Comparison of ENCODE assay signal across 8 cellular contexts in the genomic region with DNA sequence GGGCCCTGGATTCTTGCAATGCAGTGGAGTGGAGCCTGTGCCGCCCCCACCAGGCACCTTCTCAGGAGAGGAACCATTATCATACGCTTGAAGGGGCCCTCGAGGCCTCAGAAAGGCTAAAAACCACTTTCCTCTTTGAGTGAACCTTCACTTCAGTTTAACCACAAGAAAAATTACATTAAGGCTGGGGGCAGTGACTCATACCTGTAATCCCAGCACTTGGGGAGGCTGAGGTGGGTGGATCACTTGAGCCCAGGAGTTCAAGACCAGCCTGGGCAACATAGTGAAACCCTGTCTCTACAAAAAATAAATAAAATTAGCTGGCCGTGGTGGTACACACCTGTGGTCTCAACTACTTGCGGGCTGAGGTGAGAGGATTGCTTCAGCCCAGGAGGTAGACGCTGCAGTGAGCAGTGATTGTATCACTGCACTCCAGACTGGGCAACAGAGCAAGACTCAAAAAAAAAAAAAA.
DNase-seq lines count a peak whose midpoint lies in the region; ATAC-seq, FAIRE-seq and TF ChIP-seq lines count a peak whose summit lies in the region.
"Not testable (repeated sequence)": the region's sequence is repeated elsewhere in the genome, so short reads cannot be mapped to it uniquely, and the experiment has no call there.

No MANE protein-coding gene starts in this region.

- not testable (repeated sequence) for H3K9me3 ChIP-seq in DOHH2 (ENCODE audit: control insufficient read depth, insufficient read depth, low read length); Panc1 (ENCODE audit: control insufficient read depth, insufficient read depth, low read depth, low read length)

- peak overlapping the region; percentile 36 for H3K27ac Mint-ChIP-seq in activated CD8-positive, alpha-beta memory T cell treated with anti-CD3 and anti-CD28 coated beads, Interleukin-2, amount 10 ng/mL, durations not matched to agents 7 days and 5 days

- ATAC-seq in HG02870 (IDR thresholded peaks at IDR 0.05; ENCODE audit: unreplicated experiment), result peak; percentile 66
- not testable (repeated sequence) for ATAC-seq in Panc1
- peak; percentile 80 for ATAC-seq in activated CD8-positive, alpha-beta memory T cell treated with anti-CD3 and anti-CD28 coated beads, Interleukin-2, amount 10 ng/mL, durations not matched to agents 7 days and 5 days

- H3K36me3 ChIP-seq in DOHH2 (ENCODE audit: control insufficient read depth, low read length); Panc1 (ENCODE audit: control insufficient read depth, insufficient read depth, low read length): not testable (repeated sequence)

- H4K20me1 ChIP-seq in DOHH2 (ENCODE audit: control insufficient read depth, insufficient read depth, low read depth, low read length), result peaks cover 17% of the 10 kb centered on the region

- peaks cover 51% of the 10 kb centered on the region for H3K4me1 ChIP-seq in DOHH2 (ENCODE audit: control insufficient read depth, low read length)
- peaks cover 51% of the 10 kb centered on the region for H3K4me1 ChIP-seq in Panc1 (ENCODE audit: control insufficient read depth, insufficient read depth, low read length)

- TF ChIP-seq CTCF in DOHH2 (IDR thresholded peaks at IDR 0.05; ENCODE audit: low read depth, low read length, poor library complexity, severe bottlenecking); Panc1 (IDR thresholded peaks at IDR 0.05): not testable (repeated sequence)

- not testable (repeated sequence) for H3K4me3 Mint-ChIP-seq in activated CD8-positive, alpha-beta memory T cell treated with anti-CD3 and anti-CD28 coated beads, Interleukin-2, amount 10 ng/mL, durations not matched to agents 7 days and 5 days

- POLR2A ChIA-PET in Panc1 (lab: Charles Lee), result not testable (repeated sequence)

- peak overlapping the region; percentile 26 for H3K4me2 ChIP-seq in DOHH2 (ENCODE audit: low read length)

- H3K4me1 Mint-ChIP-seq in activated CD8-positive, alpha-beta memory T cell treated with anti-CD3 and anti-CD28 coated beads, Interleukin-2, amount 10 ng/mL, durations not matched to agents 7 days and 5 days, result peaks cover 60% of the 10 kb centered on the region

- H3K4me3 ChIP-seq in DOHH2 (ENCODE audit: low read length); Panc1 (ENCODE audit: low read depth in 2 of 2, low read length in 2 of 2): not testable (repeated sequence)

- CTCF ChIA-PET in Panc1 (lab: Charles Lee), result interaction anchor here (0.6 kb wide), 1 partner anchor 15 kb away, joined by 3 read pairs; no protein-coding TSS in a partner anchor
- CTCF ChIA-PET in activated CD8-positive, alpha-beta memory T cell treated with anti-CD3 and anti-CD28 coated beads, Interleukin-2, amount 10 ng/mL, durations not matched to agents 7 days and 5 days (lab: Charles Lee), result interaction anchor here (0.8 kb wide), 1 partner anchor 12 kb away, joined by 3 read pairs; no protein-coding TSS in a partner anchor

- H3K27ac ChIP-seq in DOHH2 (ENCODE audit: low read depth, low read length), result not testable (repeated sequence)
- peak overlapping the region; percentile 57 for H3K27ac ChIP-seq in Panc1 (ENCODE audit: low read length)

- H3K27me3 ChIP-seq in DOHH2 (ENCODE audit: control insufficient read depth, low read length); Panc1 (ENCODE audit: control insufficient read depth, insufficient read depth, low read length): not testable (repeated sequence)

- not testable (repeated sequence) for BruUV-seq in Panc1 (replicated peaks; lab: Mats Ljungman, UMichigan)

- not testable (repeated sequence) for H3K27me3 Mint-ChIP-seq in activated CD8-positive, alpha-beta memory T cell treated with anti-CD3 and anti-CD28 coated beads, Interleukin-2, amount 10 ng/mL, durations not matched to agents 7 days and 5 days

- not testable (repeated sequence) for H3K36me3 Mint-ChIP-seq in activated CD8-positive, alpha-beta memory T cell treated with anti-CD3 and anti-CD28 coated beads, Interleukin-2, amount 10 ng/mL, durations not matched to agents 7 days and 5 days

- intact Hi-C loops in Panc1 (cut with micrococcal nuclease; ENCODE audit: unreplicated experiment), result not testable (repeated sequence)

- peak; percentile 80 for FAIRE-seq in GM19239 (lab: Jason Lieb, UNC)

- DNase-seq in GM19239 (ENCODE audit: insufficient read length, low spot score), result peak; percentile 66
- DNase-seq in KBM-7, result peak; percentile 87
- DNase-seq in Panc1 (ENCODE audit: low read depth, low spot score), result not testable (repeated sequence)
- DNase-seq in activated CD8-positive, alpha-beta memory T cell treated with anti-CD3 and anti-CD28 coated beads, Interleukin-2, amount 10 ng/mL, durations not matched to agents 7 days and 5 days, result peak; percentile 72
- peak; percentile 3 for DNase-seq in dedifferentiated amniotic fluid mesenchymal stem cell (ENCODE audit: extremely low spot score)
- peak; percentile 27 for DNase-seq in stimulated activated CD4-positive, alpha-beta T cell treated with anti-CD3 and anti-CD28 coated beads, Interleukin-4, amount 100 ng/mL, for 24 hours

- peaks cover 98% of the 10 kb centered on the region for H3K79me2 ChIP-seq in DOHH2 (ENCODE audit: control insufficient read depth, low read length)

- in situ Hi-C loops in KBM-7 (cut with MboI; ENCODE audit: low pct_unique_long_range_greater_than_20kb, low sequenced_read_pairs); Panc1 (cut with HindIII; ENCODE audit: low pct_unique_long_range_greater_than_20kb, low sequenced_read_pairs): not testable (repeated sequence)

- H3F3A ChIP-seq in DOHH2 (ENCODE audit: control insufficient read depth, insufficient read depth), result not testable (repeated sequence)

- H3K9me3 Mint-ChIP-seq in activated CD8-positive, alpha-beta memory T cell treated with anti-CD3 and anti-CD28 coated beads, Interleukin-2, amount 10 ng/mL, durations not matched to agents 7 days and 5 days (ENCODE audit: low read depth), result not testable (repeated sequence)

- H3K9me2 ChIP-seq in DOHH2 (replicated peaks; ENCODE audit: control insufficient read depth, low read length), result not testable (repeated sequence)
